Comparison of ENCODE assay signal across 8 cellular contexts in genomic region chr17:7237761-7238417, GRCh38. TPM values are rescaled to one million over a fixed set of nuclear protein-coding genes. Genes with fewer than 3 reads are reported as not detected.
DNase-seq lines count a peak whose midpoint lies in the region; ATAC-seq, FAIRE-seq and TF ChIP-seq lines count a peak whose summit lies in the region.

No MANE protein-coding gene starts in this region.

- peaks cover 49% of the 10 kb centered on the region for H3K36me3 Mint-ChIP-seq in activated CD4-positive, alpha-beta T cell treated with anti-CD3 and anti-CD28 coated beads, Interleukin-2, amount 10 ng/mL, durations not matched to agents 24 days and 14 days (ENCODE audit: low read depth)

- H3K27ac ChIP-seq in coronary artery (peak overlapping the region; percentile 88 to 99), liver (ENCODE audit: low read depth in 1 of 2, low read length in 2 of 2) (peak overlapping the region; percentile 90 to 92)

- no peak for TF ChIP-seq RAD21 in liver (IDR thresholded peaks at IDR 0.05)

- TF ChIP-seq CTCF in coronary artery (IDR thresholded peaks at IDR 0.05) (no peak), liver (IDR thresholded peaks at IDR 0.05; ENCODE audit: low read depth, low read length, missing input control) (no peak)

- peaks cover 4 to 58% (median 46%) of the 10 kb centered on the region in 4 donors for H3K4me1 ChIP-seq in liver (ENCODE audit: control insufficient read depth in 4 of 4, insufficient read depth in 4 of 4, low read length in 3 of 4)

- peak overlapping the region; percentile 99 for H3K4me3 Mint-ChIP-seq in activated CD4-positive, alpha-beta T cell treated with anti-CD3 and anti-CD28 coated beads, Interleukin-2, amount 10 ng/mL, durations not matched to agents 24 days and 14 days

- DNase-seq in GM12892 (ENCODE audit: insufficient read length) (peak; percentile 80), NCI-H1105 (lab: John Stamatoyannopoulos, UW) (peak; percentile 54), coronary artery (ENCODE audit: low spot score) (no peak)
- DNase-seq in activated CD4-positive, alpha-beta T cell treated with anti-CD3 and anti-CD28 coated beads, Interleukin-2, amount 10 ng/mL, durations not matched to agents 24 days and 14 days, result peak; percentile 94
- peak; percentile 87 to 88 for DNase-seq in stimulated activated CD4-positive, alpha-beta T cell treated with anti-CD3 and anti-CD28 coated beads, Interleukin-4, amount 100 ng/mL, for 4 hours

- H3K27me3 ChIP-seq in liver (ENCODE audit: control insufficient read depth in 4 of 4, insufficient read depth in 4 of 4, low read length in 3 of 4), result no peaks in the 10 kb centered on the region

- WGBS in liver, result 1% methylated on average over 73 of the region's 73 CpGs

- peak overlapping the region; percentile 100 for H3K4me3 ChIP-seq in coronary artery
- peak overlapping the region; percentile 12 to 94 (median 88) for H3K4me3 ChIP-seq in liver (ENCODE audit: low read depth in 1 of 3, low read length in 3 of 3)

- H3K9me3 Mint-ChIP-seq in activated CD4-positive, alpha-beta T cell treated with anti-CD3 and anti-CD28 coated beads, Interleukin-2, amount 10 ng/mL, durations not matched to agents 24 days and 14 days, result no peaks in the 10 kb centered on the region

- H3K27me3 Mint-ChIP-seq in activated CD4-positive, alpha-beta T cell treated with anti-CD3 and anti-CD28 coated beads, Interleukin-2, amount 10 ng/mL, durations not matched to agents 24 days and 14 days, result peaks cover 2% of the 10 kb centered on the region

- H3K36me3 ChIP-seq in liver (ENCODE audit: control insufficient read depth in 4 of 4, insufficient read depth in 3 of 4, low read depth in 1 of 4, low read length in 3 of 4), result peaks cover 7 to 24% (median 14%) of the 10 kb centered on the region in 4 donors

- H3K9me3 ChIP-seq in liver (ENCODE audit: control insufficient read depth in 4 of 4, low read length in 3 of 4), result no peaks in the 10 kb centered on the region

- intact Hi-C loops in activated CD4-positive, alpha-beta T cell treated with anti-CD3 and anti-CD28 coated beads, Interleukin-2, amount 10 ng/mL, durations not matched to agents 24 days and 14 days (cut with micrococcal nuclease), result loop anchor here (10.0 kb wide), 2 partner anchors 607 to 917 kb away; partner anchors contain the start of gene PER1

- peak overlapping the region in 1 of 2 donors; percentile 54 for H3K9ac ChIP-seq in liver (ENCODE audit: low read depth in 1 of 2, low read length in 2 of 2)

- ATAC-seq in HG02884 (IDR thresholded peaks at IDR 0.05; ENCODE audit: unreplicated experiment) (no peak), HG03378 (IDR thresholded peaks at IDR 0.05; ENCODE audit: unreplicated experiment) (no peak)

- FAIRE-seq in GM12892 (lab: Jason Lieb, UNC), result no peak

- H3K27ac Mint-ChIP-seq in activated CD4-positive, alpha-beta T cell treated with anti-CD3 and anti-CD28 coated beads, Interleukin-2, amount 10 ng/mL, durations not matched to agents 24 days and 14 days, result peak overlapping the region; percentile 95

- H3K4me1 Mint-ChIP-seq in activated CD4-positive, alpha-beta T cell treated with anti-CD3 and anti-CD28 coated beads, Interleukin-2, amount 10 ng/mL, durations not matched to agents 24 days and 14 days, result peaks cover 63% of the 10 kb centered on the region

- TF ChIP-seq POLR2A in GM12892 (IDR thresholded peaks at IDR 0.05; ENCODE audit: low read depth, low read length), result peak; percentile 52; the same call in 1 of the 2 replicates

TF ChIP-seq in liver, 16 proteins besides CTCF, POLR2A, EP300 and RAD21:
- TF ChIP-seq GABPA (IDR thresholded peaks at IDR 0.05 in 1 of 2, conservative IDR thresholded peaks at IDR 0.05 in 1 of 2) (no peak), TAF1 (conservative IDR thresholded peaks at IDR 0.05) (no peak), HNF4A (conservative IDR thresholded peaks at IDR 0.05) (no peak), ATF3 (IDR thresholded peaks at IDR 0.05) (no peak), MAX (IDR thresholded peaks at IDR 0.05) (no peak), EGR1 (IDR thresholded peaks at IDR 0.05; ENCODE audit: low read depth in 2 of 2) (no peak), FOXA1 (IDR thresholded peaks at IDR 0.05) (no peak), HNF4G (IDR thresholded peaks at IDR 0.05) (no peak), REST (IDR thresholded peaks at IDR 0.05) (no peak), SP1 (IDR thresholded peaks at IDR 0.05) (no peak), YY1 (IDR thresholded peaks at IDR 0.05) (no peak), JUND (IDR thresholded peaks at IDR 0.05) (no peak), ZBTB33 (IDR thresholded peaks at IDR 0.05) (no peak), NR2F2 (IDR thresholded peaks at IDR 0.05) (no peak), FOXA2 (IDR thresholded peaks at IDR 0.05) (no peak), RXRA (IDR thresholded peaks at IDR 0.05) (no peak)

RNA-seq across cellular contexts. Expression of gene PHF23, which starts 1.4 kb away (rescaled TPM):
- 20.0 TPM for polyA plus RNA-seq in GM12892 (2012; ENCODE audit: missing spikeins)
- total RNA-seq in activated CD4-positive, alpha-beta T cell treated with anti-CD3 and anti-CD28 coated beads, Interleukin-2, amount 10 ng/mL, durations not matched to agents 24 days and 14 days, result 46.2 and 51.7 TPM in 2 replicates
- total RNA-seq in liver, result 10 to 100 TPM; 14.6 to 15.8 TPM
- 10 to 100 TPM; 14.0 to 18.3 TPM for polyA plus RNA-seq in liver

RNA-seq across cellular contexts. Expression of gene DVL2, which starts 3.6 kb away (rescaled TPM):
- polyA plus RNA-seq in GM12892 (2012; ENCODE audit: missing spikeins), result 29.3 TPM
- 71.1 and 77.7 TPM in 2 replicates for total RNA-seq in activated CD4-positive, alpha-beta T cell treated with anti-CD3 and anti-CD28 coated beads, Interleukin-2, amount 10 ng/mL, durations not matched to agents 24 days and 14 days
- total RNA-seq in liver, result 10 to 100 TPM; 16.7 to 24.5 TPM
- 1 to 10 TPM; 3.4 to 5.9 TPM for polyA plus RNA-seq in liver

RNA-seq across cellular contexts. Expression of gene GABARAP, which starts 4.4 kb away (rescaled TPM):
- 238 TPM for polyA plus RNA-seq in GM12892 (2012; ENCODE audit: missing spikeins)
- total RNA-seq in activated CD4-positive, alpha-beta T cell treated with anti-CD3 and anti-CD28 coated beads, Interleukin-2, amount 10 ng/mL, durations not matched to agents 24 days and 14 days, result 124 and 126 TPM in 2 replicates
- total RNA-seq in liver, result 10 to 100 TPM; 74.4 to 88.4 TPM
- polyA plus RNA-seq in liver, result 100 to 1,000 TPM; 322 to 489 TPM

RNA-seq across cellular contexts. Expression of gene CTDNEP1, which starts 13.6 kb away (rescaled TPM):
- polyA plus RNA-seq in GM12892 (2012; ENCODE audit: missing spikeins), result 80.4 TPM
- 188 and 190 TPM in 2 replicates for total RNA-seq in activated CD4-positive, alpha-beta T cell treated with anti-CD3 and anti-CD28 coated beads, Interleukin-2, amount 10 ng/mL, durations not matched to agents 24 days and 14 days
- 10 to 100 TPM; 15.2 to 21.9 TPM for total RNA-seq in liver
- 10 to 100 TPM; 11.0 to 28.6 TPM for polyA plus RNA-seq in liver

RNA-seq across cellular contexts. Expression of gene ELP5, which starts 14.1 kb away (rescaled TPM):
- polyA plus RNA-seq in GM12892 (2012; ENCODE audit: missing spikeins), result 49.5 TPM
- total RNA-seq in activated CD4-positive, alpha-beta T cell treated with anti-CD3 and anti-CD28 coated beads, Interleukin-2, amount 10 ng/mL, durations not matched to agents 24 days and 14 days, result 74.3 and 76.8 TPM in 2 replicates
- total RNA-seq in liver, result 10 to 100 TPM; 19.3 to 24.1 TPM
- 10 to 100 TPM; 29.1 to 38.4 TPM for polyA plus RNA-seq in liver
